1 cellular context compared by ENCODE assay signal in genomic region chr6:16669227-16669626, GRCh38.
TF ChIP-seq lines count a peak whose summit lies in the region.

No MANE protein-coding gene starts in this region.

TF ChIP-seq in SK-N-SH, 30 proteins besides CTCF, POLR2A, EP300 and RAD21 (continued from another document):
- TF ChIP-seq ZBTB33 (IDR thresholded peaks at IDR 0.05; ENCODE audit: borderline replicate concordance, low read depth) (no peak), PBX3 (IDR thresholded peaks at IDR 0.05) (peak; percentile 10; the same call in 1 of the 2 replicates), USF1 (IDR thresholded peaks at IDR 0.05; ENCODE audit: borderline replicate concordance, low read depth) (no peak), RCOR1 (IDR thresholded peaks at IDR 0.05; ENCODE audit: low read length) (no peak)
